17 cellular contexts compared by ENCODE assay signal in the genomic region with DNA sequence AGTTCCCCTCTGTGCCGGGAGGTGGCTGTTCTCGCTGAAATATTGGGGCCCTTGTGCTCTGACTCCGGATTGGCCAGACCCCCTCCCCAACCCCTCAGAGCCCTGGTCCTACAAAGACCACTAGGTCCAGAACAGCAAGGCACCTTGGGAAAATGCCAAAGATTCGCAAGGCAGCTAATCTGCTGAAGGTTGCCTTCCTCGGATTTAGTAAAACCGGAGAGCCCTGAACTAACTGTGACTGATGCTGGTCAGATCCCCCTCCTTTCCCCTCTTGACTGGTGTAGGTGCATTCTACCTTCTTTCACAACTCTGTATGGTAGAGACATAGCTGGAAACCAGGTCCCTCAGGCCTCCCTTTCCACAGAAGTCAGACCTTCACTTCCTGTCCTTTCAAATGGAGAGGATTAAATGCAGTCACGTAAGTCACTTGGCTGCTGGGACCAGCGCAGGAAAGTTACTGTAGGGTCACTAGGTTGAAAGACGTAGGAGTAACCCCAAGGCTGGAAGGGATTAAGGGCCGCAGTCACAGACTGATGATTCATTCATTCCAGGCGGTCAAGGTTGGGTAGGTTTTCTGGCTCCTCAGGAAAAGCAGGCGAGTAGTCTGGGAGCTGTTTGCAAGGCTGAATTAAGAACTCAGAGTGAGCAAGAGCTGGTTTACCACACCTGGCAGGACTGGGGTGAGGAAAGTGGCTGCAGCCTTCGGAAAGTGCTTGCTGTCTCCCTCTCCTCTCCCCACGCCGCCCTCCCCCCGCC. TPM values are rescaled to one million over a fixed set of nuclear protein-coding genes. Genes with fewer than 3 reads are reported as not detected.
DNase-seq lines count a peak whose midpoint lies in the region; ATAC-seq and TF ChIP-seq lines count a peak whose summit lies in the region.
"Had no signal": no experiment of that assay in that cellular context is flagged by ENCODE, and none has a peak within 500 bp of the region (broad histone marks: within the 10 kb centered on the region; RNA-seq: fewer than 3 reads in every experiment).

No MANE protein-coding gene starts in this region.

- POLR2A ChIA-PET in CD4-positive, alpha-beta memory T cell (lab: Charles Lee; ENCODE audit: partially characterized antibody), result no interaction called here
- POLR2A ChIA-PET in WTC11 (lab: Charles Lee), result interaction anchor here (1.9 kb wide), 1 partner anchor 10 kb away, joined by 7 read pairs; no protein-coding TSS in a partner anchor

- intact Hi-C loops in CD4-positive, alpha-beta memory T cell (cut with micrococcal nuclease), result no loop called here

- no peak overlapping the region for H3K27ac ChIP-seq in CD4-positive, alpha-beta memory T cell (ENCODE audit: low read depth, low read length)
- no peak overlapping the region for H3K27ac ChIP-seq in HUES48 (ENCODE audit: low read depth, low read length)
- H3K27ac ChIP-seq: colonic mucosa, foreskin keratinocyte, pancreas had no signal

- no peaks in the 10 kb centered on the region for H3K36me3 Mint-ChIP-seq in CD4-positive, alpha-beta memory T cell
- peaks cover 9% of the 10 kb centered on the region for H3K36me3 Mint-ChIP-seq in WTC11

- peak overlapping the region; percentile 56 to 87 (median 69) for H3K4me3 Mint-ChIP-seq in CD4-positive, alpha-beta memory T cell
- H3K4me3 Mint-ChIP-seq in WTC11, result peak overlapping the region; percentile 72

- H3K4me1 Mint-ChIP-seq in CD4-positive, alpha-beta memory T cell, result peaks cover 24 to 69% (median 44%) of the 10 kb centered on the region in 4 donors
- H3K4me1 Mint-ChIP-seq in WTC11, result peaks cover 70% of the 10 kb centered on the region

- H3K36me3 ChIP-seq in CD4-positive, alpha-beta memory T cell (ENCODE audit: insufficient read depth, low read length), result no peaks in the 10 kb centered on the region
- H3K36me3 ChIP-seq in HUES48 (ENCODE audit: control insufficient read depth, insufficient read depth, low read length), result no peaks in the 10 kb centered on the region
- H3K36me3 ChIP-seq: colonic mucosa, pancreas had no signal

- no peak overlapping the region for H3K27ac Mint-ChIP-seq in CD4-positive, alpha-beta memory T cell
- 0 out of 2 replicates have a peak overlapping the region, but pooled peaks have one; percentile 23 for H3K27ac Mint-ChIP-seq in WTC11

- TF ChIP-seq CTCF in WTC11 (IDR thresholded peaks at IDR 0.05), result no peak

- peaks cover 0 to 3% (median 0%) of the 10 kb centered on the region in 8 donors for H3K9me3 Mint-ChIP-seq in CD4-positive, alpha-beta memory T cell
- H3K9me3 Mint-ChIP-seq in WTC11, result no peaks in the 10 kb centered on the region

- no peak overlapping the region for H3K9ac ChIP-seq in HUES48 (ENCODE audit: low read depth, low read length)

- peaks cover 54% of the 10 kb centered on the region for H3K27me3 ChIP-seq in CD4-positive, alpha-beta memory T cell (ENCODE audit: insufficient read depth, low read length)
- peaks cover 100% of the 10 kb centered on the region for H3K27me3 ChIP-seq in HUES48 (ENCODE audit: control insufficient read depth, insufficient read depth, low read length)

- ATAC-seq in WTC11 (no peak; the same call in 1 of the 2 replicates), GM18873 (IDR thresholded peaks at IDR 0.05; ENCODE audit: low FRiP score, unreplicated experiment) (no peak), GM18861 (IDR thresholded peaks at IDR 0.05; ENCODE audit: unreplicated experiment) (no peak), HG02642 (IDR thresholded peaks at IDR 0.05; ENCODE audit: poor library complexity, unreplicated experiment) (no peak)
- ATAC-seq: foreskin keratinocyte, left ventricle myocardium superior had no signal

- no peak for DNase-seq in CD4-positive, alpha-beta memory T cell
- DNase-seq in WTC11 (ENCODE audit: low spot score), result no peak
- peak; percentile 64 for DNase-seq in kidney tubule cell (ENCODE audit: low spot score)
- DNase-seq in NCI-H345 (lab: John Stamatoyannopoulos, UW), result no peak
- DNase-seq: C1 segment of cervical spinal cord; colonic mucosa; foreskin keratinocyte; left ventricle myocardium superior; NCI-H446 treated with DMSO at 0.1 percent for 48 hours; SHP77 treated with DMSO at 0.1 percent for 48 hours; stimulated activated CD4-positive, alpha-beta T cell treated with anti-CD3 and anti-CD28 coated beads, Interleukin-2, amount 100 ng/mL, for 24 hours; stimulated activated naive CD4-positive, alpha-beta T cell treated with Interleukin-2 at 50 U/mL for 16 hours had no signal

- peaks cover 60 to 63% of the 10 kb centered on the region in 2 donors for H3K27me3 Mint-ChIP-seq in CD4-positive, alpha-beta memory T cell
- H3K27me3 Mint-ChIP-seq in WTC11 (ENCODE audit: low read depth), result peaks cover 97% of the 10 kb centered on the region

- CTCF ChIA-PET in CD4-positive, alpha-beta memory T cell (lab: Charles Lee; ENCODE audit: partially characterized antibody), result no interaction called here
- CTCF ChIA-PET in WTC11 (lab: Charles Lee), result interaction anchor here (0.8 to 12.9 kb wide), 22 partner anchors 9 to 269 kb away, joined by 3 to 157 read pairs (median 5); no protein-coding TSS in a partner anchor

- H3K9me3 ChIP-seq in CD4-positive, alpha-beta memory T cell (ENCODE audit: control insufficient read depth in 1 of 2, low read length in 2 of 2), result no peaks in the 10 kb centered on the region
- H3K9me3 ChIP-seq in HUES48 (ENCODE audit: control insufficient read depth, insufficient read depth, low read length), result no peaks in the 10 kb centered on the region
- H3K9me3 ChIP-seq: colonic mucosa, pancreas had no signal

- H3K4me3 ChIP-seq in CD4-positive, alpha-beta memory T cell (ENCODE audit: low read length in 2 of 2), result no peak overlapping the region
- H3K4me3 ChIP-seq in HUES48 (ENCODE audit: low read depth, low read length), result peak overlapping the region; percentile 51

- peaks cover 45% of the 10 kb centered on the region for H3K4me1 ChIP-seq in CD4-positive, alpha-beta memory T cell (ENCODE audit: insufficient read depth, low read length)
- H3K4me1 ChIP-seq in HUES48 (ENCODE audit: control insufficient read depth, insufficient read depth, low read length), result peaks cover 51% of the 10 kb centered on the region
- H3K4me1 ChIP-seq: foreskin keratinocyte had no signal

TF ChIP-seq in WTC11, 78 proteins besides CTCF, POLR2A, EP300 and RAD21:
- TF ChIP-seq MYBL2 (CRISPR knock-in tag; IDR thresholded peaks at IDR 0.05) (no peak), TEAD1 (CRISPR knock-in tag; IDR thresholded peaks at IDR 0.05) (0 out of 2 replicates have a peak, but pooled peaks have one; percentile 23)
TF ChIP-seq in WTC11: peak in this region for 1.

RNA-seq across cellular contexts. Expression of a gene that starts 5.3 kb away (rescaled TPM):
- total RNA-seq in CD4-positive, alpha-beta memory T cell, result not detected
- not detected for polyA plus RNA-seq in CD4-positive, alpha-beta memory T cell
- 8.9 to 10.6 TPM (median 9.0 TPM) in 3 replicates for total RNA-seq in WTC11 (2021)
- total RNA-seq: colonic mucosa, foreskin keratinocyte, left ventricle myocardium superior had no signal
- polyA plus RNA-seq: foreskin keratinocyte had no signal
